1 cellular context compared by ENCODE assay signal in the genomic region with DNA sequence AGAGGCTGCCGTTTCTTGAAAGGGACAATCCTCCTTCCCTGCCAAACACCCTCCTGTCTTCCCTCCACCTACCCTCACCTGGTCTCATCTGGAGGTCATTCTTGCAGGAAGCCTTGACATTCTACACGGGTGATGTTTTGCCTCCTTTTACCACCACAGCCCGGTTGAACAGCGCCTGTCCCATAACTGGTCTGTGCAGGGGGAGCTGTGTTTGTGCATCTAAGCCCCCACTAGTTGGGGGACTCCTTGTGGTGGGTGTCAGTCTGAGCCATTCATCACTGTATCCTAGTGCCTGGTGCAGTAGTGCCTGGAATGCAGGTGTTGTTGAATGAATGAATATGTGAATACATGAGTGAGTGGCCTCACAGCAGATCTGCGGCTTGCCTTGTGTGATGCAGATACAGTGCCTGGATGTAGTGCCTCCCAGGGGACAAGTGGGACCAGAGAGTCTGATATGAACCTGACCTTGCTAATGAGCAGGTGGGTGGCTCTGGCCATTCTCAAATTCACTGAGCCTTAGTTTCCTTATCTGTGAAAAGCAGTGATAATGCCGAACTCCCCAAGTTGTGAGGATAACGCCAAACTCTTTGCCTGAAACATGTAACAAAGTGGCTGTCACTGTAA.
TF ChIP-seq lines count a peak whose summit lies in the region.

No MANE protein-coding gene starts in this region.

TF ChIP-seq in GM23338, 12 proteins besides CTCF, POLR2A, EP300 and RAD21 (continued from another document):
- TF ChIP-seq, protein P1, sequence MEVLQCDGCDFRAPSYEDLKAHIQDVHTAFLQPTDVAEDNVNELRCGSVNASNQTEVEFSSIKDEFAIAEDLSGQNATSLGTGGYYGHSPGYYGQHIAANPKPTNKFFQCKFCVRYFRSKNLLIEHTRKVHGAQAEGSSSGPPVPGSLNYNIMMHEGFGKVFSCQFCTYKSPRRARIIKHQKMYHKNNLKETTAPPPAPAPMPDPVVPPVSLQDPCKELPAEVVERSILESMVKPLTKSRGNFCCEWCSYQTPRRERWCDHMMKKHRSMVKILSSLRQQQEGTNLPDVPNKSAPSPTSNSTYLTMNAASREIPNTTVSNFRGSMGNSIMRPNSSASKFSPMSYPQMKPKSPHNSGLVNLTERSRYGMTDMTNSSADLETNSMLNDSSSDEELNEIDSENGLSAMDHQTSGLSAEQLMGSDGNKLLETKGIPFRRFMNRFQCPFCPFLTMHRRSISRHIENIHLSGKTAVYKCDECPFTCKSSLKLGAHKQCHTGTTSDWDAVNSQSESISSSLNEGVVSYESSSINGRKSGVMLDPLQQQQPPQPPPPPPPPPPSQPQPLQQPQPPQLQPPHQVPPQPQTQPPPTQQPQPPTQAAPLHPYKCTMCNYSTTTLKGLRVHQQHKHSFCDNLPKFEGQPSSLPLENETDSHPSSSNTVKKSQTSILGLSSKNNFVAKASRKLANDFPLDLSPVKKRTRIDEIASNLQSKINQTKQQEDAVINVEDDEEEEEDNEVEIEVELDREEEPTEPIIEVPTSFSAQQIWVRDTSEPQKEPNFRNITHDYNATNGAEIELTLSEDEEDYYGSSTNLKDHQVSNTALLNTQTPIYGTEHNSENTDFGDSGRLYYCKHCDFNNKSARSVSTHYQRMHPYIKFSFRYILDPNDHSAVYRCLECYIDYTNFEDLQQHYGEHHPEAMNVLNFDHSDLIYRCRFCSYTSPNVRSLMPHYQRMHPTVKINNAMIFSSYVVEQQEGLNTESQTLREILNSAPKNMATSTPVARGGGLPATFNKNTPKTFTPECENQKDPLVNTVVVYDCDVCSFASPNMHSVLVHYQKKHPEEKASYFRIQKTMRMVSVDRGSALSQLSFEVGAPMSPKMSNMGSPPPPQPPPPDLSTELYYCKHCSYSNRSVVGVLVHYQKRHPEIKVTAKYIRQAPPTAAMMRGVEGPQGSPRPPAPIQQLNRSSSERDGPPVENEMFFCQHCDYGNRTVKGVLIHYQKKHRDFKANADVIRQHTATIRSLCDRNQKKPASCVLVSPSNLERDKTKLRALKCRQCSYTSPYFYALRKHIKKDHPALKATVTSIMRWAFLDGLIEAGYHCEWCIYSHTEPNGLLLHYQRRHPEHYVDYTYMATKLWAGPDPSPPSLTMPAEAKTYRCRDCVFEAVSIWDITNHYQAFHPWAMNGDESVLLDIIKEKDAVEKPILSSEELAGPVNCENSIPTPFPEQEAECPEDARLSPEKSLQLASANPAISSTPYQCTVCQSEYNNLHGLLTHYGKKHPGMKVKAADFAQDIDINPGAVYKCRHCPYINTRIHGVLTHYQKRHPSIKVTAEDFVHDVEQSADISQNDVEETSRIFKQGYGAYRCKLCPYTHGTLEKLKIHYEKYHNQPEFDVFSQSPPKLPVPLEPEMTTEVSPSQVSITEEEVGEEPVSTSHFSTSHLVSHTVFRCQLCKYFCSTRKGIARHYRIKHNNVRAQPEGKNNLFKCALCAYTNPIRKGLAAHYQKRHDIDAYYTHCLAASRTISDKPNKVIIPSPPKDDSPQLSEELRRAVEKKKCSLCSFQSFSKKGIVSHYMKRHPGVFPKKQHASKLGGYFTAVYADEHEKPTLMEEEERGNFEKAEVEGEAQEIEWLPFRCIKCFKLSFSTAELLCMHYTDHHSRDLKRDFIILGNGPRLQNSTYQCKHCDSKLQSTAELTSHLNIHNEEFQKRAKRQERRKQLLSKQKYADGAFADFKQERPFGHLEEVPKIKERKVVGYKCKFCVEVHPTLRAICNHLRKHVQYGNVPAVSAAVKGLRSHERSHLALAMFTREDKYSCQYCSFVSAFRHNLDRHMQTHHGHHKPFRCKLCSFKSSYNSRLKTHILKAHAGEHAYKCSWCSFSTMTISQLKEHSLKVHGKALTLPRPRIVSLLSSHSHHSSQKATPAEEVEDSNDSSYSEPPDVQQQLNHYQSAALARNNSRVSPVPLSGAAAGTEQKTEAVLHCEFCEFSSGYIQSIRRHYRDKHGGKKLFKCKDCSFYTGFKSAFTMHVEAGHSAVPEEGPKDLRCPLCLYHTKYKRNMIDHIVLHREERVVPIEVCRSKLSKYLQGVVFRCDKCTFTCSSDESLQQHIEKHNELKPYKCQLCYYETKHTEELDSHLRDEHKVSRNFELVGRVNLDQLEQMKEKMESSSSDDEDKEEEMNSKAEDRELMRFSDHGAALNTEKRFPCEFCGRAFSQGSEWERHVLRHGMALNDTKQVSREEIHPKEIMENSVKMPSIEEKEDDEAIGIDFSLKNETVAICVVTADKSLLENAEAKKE (CRISPR knock-in tag; IDR thresholded peaks at IDR 0.05): no peak
